Comparison of ENCODE assay signal across 8 cellular contexts in genomic region chr1:58883037-58883887, GRCh38.
DNase-seq lines count a peak whose midpoint lies in the region; ATAC-seq and TF ChIP-seq lines count a peak whose summit lies in the region.

No MANE protein-coding gene starts in this region.

- H3K79me2 ChIP-seq in hepatocyte, result no peaks in the 10 kb centered on the region

- H3K4me1 ChIP-seq in adrenal gland (replicated peaks in 1 of 2) (peaks cover 25 to 48% of the 10 kb centered on the region in 2 donors), hepatocyte (ENCODE audit: insufficient read depth) (peaks cover 44% of the 10 kb centered on the region), spleen (peaks cover 18 to 62% (median 32%) of the 10 kb centered on the region in 6 donors)

- H3K27me3 ChIP-seq in adrenal gland, result no peaks in the 10 kb centered on the region
- H3K27me3 ChIP-seq in hepatocyte, result no peaks in the 10 kb centered on the region
- no peaks in the 10 kb centered on the region for H3K27me3 ChIP-seq in spleen (replicated peaks in 1 of 7)

- peak overlapping the region; percentile 40 to 90 (median 82) for H3K27ac ChIP-seq in adrenal gland
- H3K27ac ChIP-seq in hepatocyte, result peak overlapping the region; percentile 88
- peak overlapping the region; percentile 55 to 90 (median 82) for H3K27ac ChIP-seq in spleen

- no peak overlapping the region for H2AFZ ChIP-seq in hepatocyte

- DNase-seq in GM04504 (ENCODE audit: low read depth) (peak; percentile 96), NCI-H1436 (lab: John Stamatoyannopoulos, UW) (peak; percentile 53), adrenal gland (peak; percentile 78 to 96 (median 90)), hepatocyte (ENCODE audit: low spot score) (no peak), spleen (peak; percentile 83)

- no peaks in the 10 kb centered on the region for H4K20me1 ChIP-seq in hepatocyte (ENCODE audit: insufficient read depth, poor library complexity, severe bottlenecking)

- H3K4me2 ChIP-seq in hepatocyte, result no peak overlapping the region

- TF ChIP-seq CTCF in adrenal gland (IDR thresholded peaks at IDR 0.05) (no peak), hepatocyte (IDR thresholded peaks at IDR 0.05; ENCODE audit: poor library complexity) (no peak), spleen (IDR thresholded peaks at IDR 0.05 in 8 of 11, conservative IDR thresholded peaks at IDR 0.05 in 3 of 11) (no peak)

- 36 to 41% (median 38%) methylated on average over 12 of the region's 12 CpGs for WGBS in adrenal gland, 4 donors
- 74% methylated on average over 12 of the region's 12 CpGs for WGBS in hepatocyte (ENCODE audit: low lambda C conversion rate, missing lambda C conversion rate)
- WGBS in spleen, 5 donors, result 28 to 37% (median 36%) methylated on average over 12 of the region's 12 CpGs

- H3K36me3 ChIP-seq in adrenal gland (replicated peaks in 1 of 2) (no peaks in the 10 kb centered on the region), hepatocyte (replicated peaks; ENCODE audit: insufficient read depth, low read depth) (no peaks in the 10 kb centered on the region), spleen (no peaks in the 10 kb centered on the region)

- H3K9me3 ChIP-seq in adrenal gland (replicated peaks in 1 of 3), result no peaks in the 10 kb centered on the region
- H3K9me3 ChIP-seq in hepatocyte (ENCODE audit: low read depth), result no peaks in the 10 kb centered on the region
- H3K9me3 ChIP-seq in spleen, result no peaks in the 10 kb centered on the region

- no peak overlapping the region for H3K4me3 ChIP-seq in adrenal gland
- no peak overlapping the region for H3K4me3 ChIP-seq in hepatocyte
- H3K4me3 ChIP-seq in spleen, result peak overlapping the region in 1 of 8 donors; percentile 42

- intact Hi-C loops in adrenal gland (cut with DNase I), result no loop called here
- intact Hi-C loops in spleen (cut with DNase I; ENCODE audit: low total_unique reads), result loop anchor here (10.0 kb wide), 1 partner anchor 98 kb away; the partner anchor contains the start of gene JUN

- no peaks in the 10 kb centered on the region for H3K9me2 ChIP-seq in hepatocyte (replicated peaks; ENCODE audit: insufficient read depth)

- peak in 1 of 2 donors; percentile 12 for TF ChIP-seq POLR2A in adrenal gland (IDR thresholded peaks at IDR 0.05)
- TF ChIP-seq POLR2A in spleen (IDR thresholded peaks at IDR 0.05), result no peak

- ATAC-seq in HG02884 (IDR thresholded peaks at IDR 0.05; ENCODE audit: unreplicated experiment) (no peak), GM21447 (IDR thresholded peaks at IDR 0.05; ENCODE audit: unreplicated experiment) (no peak), GM19467 (IDR thresholded peaks at IDR 0.05; ENCODE audit: unreplicated experiment) (no peak)
